Comparison of ENCODE assay signal across 16 cellular contexts in the genomic region with DNA sequence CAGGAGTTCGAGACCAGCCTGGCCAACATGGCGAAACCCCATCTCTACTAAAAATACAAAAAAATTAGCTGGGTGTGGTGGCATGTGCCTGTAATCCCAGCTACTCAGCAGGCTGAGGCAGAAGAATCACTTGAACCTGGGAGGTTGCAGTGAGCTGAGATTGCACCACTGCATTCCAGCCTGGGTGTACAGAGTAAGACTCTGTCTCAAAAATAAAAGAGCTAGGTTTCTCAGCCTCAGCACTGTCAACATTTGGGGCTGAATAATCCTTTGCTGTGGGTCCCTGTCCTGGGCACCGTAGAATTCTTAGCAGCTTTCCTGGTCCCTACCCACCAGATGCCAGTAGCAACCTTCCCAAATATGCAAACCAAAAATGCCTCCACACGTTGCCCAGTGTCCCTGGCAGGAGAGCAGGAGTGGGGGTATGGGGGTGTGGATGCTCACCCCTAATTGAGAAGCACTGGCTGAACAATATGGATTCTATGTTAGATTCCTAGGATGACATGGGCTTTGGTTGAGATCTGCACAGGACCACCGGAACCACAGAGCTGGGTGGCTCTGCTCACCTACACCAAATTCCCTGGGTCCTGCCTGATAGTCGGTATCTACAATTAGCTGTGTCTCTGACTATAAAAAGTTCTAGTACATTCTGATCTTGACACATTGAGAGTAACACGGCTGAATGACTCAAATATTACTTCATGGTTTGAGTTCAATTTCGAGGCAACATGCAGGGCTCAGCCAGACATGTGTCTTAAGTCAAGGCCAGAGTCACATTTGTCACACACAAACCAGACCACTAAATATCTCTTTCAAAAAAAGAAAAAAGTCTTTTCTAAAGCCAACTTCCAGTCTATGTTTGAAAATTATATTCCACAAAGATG.
DNase-seq lines count a peak whose midpoint lies in the region; TF ChIP-seq lines count a peak whose summit lies in the region.
"Had no signal": no experiment of that assay in that cellular context is flagged by ENCODE, and none has a peak within 500 bp of the region (broad histone marks: within the 10 kb centered on the region; RNA-seq: fewer than 3 reads in every experiment).

No MANE protein-coding gene starts in this region.

- H3K4me1 ChIP-seq in left ventricle myocardium inferior: peaks cover 17% of the 10 kb centered on the region
- H3K4me1 ChIP-seq: A549 had no signal

- intact Hi-C loops in left ventricle myocardium inferior (cut with micrococcal nuclease): no loop called here

- no peaks in the 10 kb centered on the region for H3K9me3 ChIP-seq in left ventricle myocardium inferior (replicated peaks)
- H3K9me3 ChIP-seq: A549 had no signal

- H3K36me3 ChIP-seq in left ventricle myocardium inferior: no peaks in the 10 kb centered on the region

- H3K27me3 ChIP-seq in left ventricle myocardium inferior (ENCODE audit: low read depth): no peaks in the 10 kb centered on the region

- peak; percentile 35 for DNase-seq in AG20443 (ENCODE audit: low spot score)
- DNase-seq in cardiac fibroblast (ENCODE audit: low read depth in 2 of 2): peak; percentile 30 to 61
- DNase-seq in left ventricle myocardium inferior: no peak
- peak; percentile 11 for DNase-seq in renal cortical epithelial cell (ENCODE audit: low read depth)
- no peak for DNase-seq in NCI-H2107 (lab: John Stamatoyannopoulos, UW)
- no peak for DNase-seq in activated gamma-delta T cell treated with Interleukin-2 at 50 U/mL for 16 hours
- no peak for DNase-seq in superior temporal gyrus (ENCODE audit: extremely low spot score)
- DNase-seq in SKM-1 treated with dmso at 0.1 percent for 144 hours (lab: John Stamatoyannopoulos, UW; ENCODE audit: unreplicated experiment): no peak
- DNase-seq: activated CD4-positive, alpha-beta T cell treated with anti-CD3 and anti-CD28 coated beads, Interleukin-2, amount 10 ng/mL, durations not matched to agents 7 days and 5 days; activated CD8-positive, alpha-beta memory T cell treated with anti-CD3 and anti-CD28 coated beads, Interleukin-2, amount 50 U/mL, for 48 hours; activated naive CD4-positive, alpha-beta T cell; erythroblast; head of caudate nucleus; NCI-H146; stimulated activated naive B cell treated with anti-CD40 and anti-IgM and Interleukin-4, amounts not matched to agents 10 μg/mL and 1 μg/mL and 100 μg/mL, for 72 hours had no signal

- peak overlapping the region; percentile 40 for H3K27ac ChIP-seq in left ventricle myocardium inferior (replicated peaks)
- H3K27ac ChIP-seq: A549 had no signal

- TF ChIP-seq CTCF in cardiac fibroblast (IDR thresholded peaks at IDR 0.05; ENCODE audit: low read depth, low read length): no peak
- TF ChIP-seq CTCF in left ventricle myocardium inferior (IDR thresholded peaks at IDR 0.05; ENCODE audit: borderline replicate concordance): no peak

- H3K4me3 ChIP-seq in cardiac fibroblast (replicated peaks in 1 of 2; ENCODE audit: low read depth in 2 of 2, low read length in 2 of 2): no peak overlapping the region
- no peak overlapping the region for H3K4me3 ChIP-seq in left ventricle myocardium inferior
- H3K4me3 ChIP-seq: A549 had no signal

Comparison
In these comparisons a context has a peak if more than half of its experiments do, and no peak if none do; other contexts are left out.
1. DNase-seq: peak in AG20443 (single experiment), cardiac fibroblast (2 of 2) and renal cortical epithelial cell (single experiment); none in left ventricle myocardium inferior (single experiment), NCI-H2107 (single experiment), activated gamma-delta T cell treated with Interleukin-2 at 50 U/mL for 16 hours (single experiment), superior temporal gyrus (single experiment) and SKM-1 treated with dmso at 0.1 percent for 144 hours (single experiment).